Comparison of ENCODE assay signal across 6 cellular contexts in genomic region chr1:13239633-13240032, GRCh38. TPM values are rescaled to one million over a fixed set of nuclear protein-coding genes. Genes with fewer than 3 reads are reported as not detected.
"Had no signal": no experiment of that assay in that cellular context is flagged by ENCODE, and none has a peak within 500 bp of the region (broad histone marks: within the 10 kb centered on the region; RNA-seq: fewer than 3 reads in every experiment).

No MANE protein-coding gene starts in this region.

RNA-seq across cellular contexts. Expression of gene PRAMEF18, which starts 13.7 kb away (rescaled TPM):
- total RNA-seq: GM23248, H1, H4, H7, H9, HFFc6 had no signal
- polyA plus RNA-seq: GM23248, H1 had no signal

RNA-seq across cellular contexts. Expression of gene PRAMEF5, which starts 14.4 kb away (rescaled TPM):
- total RNA-seq: GM23248, H1, H4, H7, H9, HFFc6 had no signal
- polyA plus RNA-seq: GM23248, H1 had no signal

RNA-seq across cellular contexts. Expression of gene PRAMEF13, which starts 38.4 kb away (rescaled TPM):
- total RNA-seq: GM23248, H1, H4, H7, H9, HFFc6 had no signal
- polyA plus RNA-seq: GM23248, H1 had no signal

RNA-seq across cellular contexts. Expression of gene PRAMEF8, which starts 45.3 kb away (rescaled TPM):
- total RNA-seq: GM23248, H1, H4, H7, H9, HFFc6 had no signal
- polyA plus RNA-seq: GM23248, H1 had no signal
